Comparison of ENCODE assay signal across 8 cellular contexts in the genomic region with DNA sequence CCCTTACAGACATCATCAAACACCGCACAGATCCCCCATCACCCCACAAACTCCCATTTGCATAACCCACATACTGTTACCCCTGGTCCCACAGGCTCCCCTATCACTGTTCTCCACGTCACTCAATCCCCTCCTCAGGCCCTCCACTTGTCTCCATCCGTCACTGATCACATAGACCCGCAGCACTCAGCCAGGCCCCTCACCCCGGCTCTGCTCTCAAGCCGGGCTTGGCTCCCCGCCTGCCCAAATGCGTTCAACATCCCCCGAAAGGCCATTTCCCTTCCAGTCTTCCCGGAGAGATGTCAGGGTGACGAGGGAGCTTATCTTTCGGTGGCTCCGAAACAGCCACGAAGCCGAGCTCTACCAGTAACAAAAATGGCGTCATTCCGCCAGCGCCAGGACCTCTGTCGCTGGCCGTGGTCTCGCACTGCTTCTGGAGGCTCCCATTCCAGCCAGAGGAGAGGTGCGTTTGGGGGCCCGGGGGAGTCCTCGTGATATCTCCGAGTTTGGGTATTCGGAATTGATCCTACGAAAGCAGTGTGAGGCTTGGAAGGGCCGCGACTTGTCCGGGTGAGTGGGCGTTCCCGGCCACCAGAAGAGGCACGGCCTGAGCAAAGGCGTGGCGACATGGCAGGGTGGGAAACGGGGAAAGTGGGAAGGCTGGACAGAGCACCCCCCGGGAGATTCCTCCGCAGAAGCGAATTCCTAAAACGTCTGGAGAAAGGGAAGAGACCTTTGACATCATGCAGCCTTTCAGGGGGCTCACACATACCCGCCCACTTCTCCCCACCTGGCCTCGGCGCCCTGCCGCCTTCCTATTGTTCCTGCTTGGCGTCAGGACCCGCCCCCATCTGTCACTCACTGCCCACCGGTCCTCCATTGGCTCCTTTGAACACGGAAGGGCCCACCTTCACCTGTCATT. TPM values are rescaled to one million over a fixed set of nuclear protein-coding genes. Genes with fewer than 3 reads are reported as not detected.
DNase-seq lines count a peak whose midpoint lies in the region; ATAC-seq and TF ChIP-seq lines count a peak whose summit lies in the region.

A gene (minus strand): TSS at position 577 of the 922 bp plus-strand sequence. CDS start 4,754 bp downstream, outside the sequence.

- TF ChIP-seq POLR2A in gastroesophageal sphincter (IDR thresholded peaks at IDR 0.05), result no peak

- H3K36me3 ChIP-seq in Panc1 (ENCODE audit: control insufficient read depth, insufficient read depth, low read length), result no peaks in the 10 kb centered on the region
- no peaks in the 10 kb centered on the region for H3K36me3 ChIP-seq in gastroesophageal sphincter
- H3K36me3 ChIP-seq in neutrophil, result no peaks in the 10 kb centered on the region

- no peak for TF ChIP-seq EP300 in gastroesophageal sphincter (IDR thresholded peaks at IDR 0.05)

- ATAC-seq in GM19324 (IDR thresholded peaks at IDR 0.05; ENCODE audit: low FRiP score, unreplicated experiment) (peak; percentile 78), HG03571 (IDR thresholded peaks at IDR 0.05; ENCODE audit: unreplicated experiment) (peak; percentile 85), Panc1 (peak; percentile 97), gastroesophageal sphincter (peak; percentile 89)

- H3K4me1 Mint-ChIP-seq in activated naive CD4-positive, alpha-beta T cell treated with anti-CD3 and anti-CD28 coated beads for 36 hours (ENCODE audit: low read depth), result peaks cover 10% of the 10 kb centered on the region

- intact Hi-C loops in Panc1 (cut with micrococcal nuclease; ENCODE audit: unreplicated experiment), result no loop called here
- intact Hi-C loops in activated naive CD4-positive, alpha-beta T cell treated with anti-CD3 and anti-CD28 coated beads for 36 hours (cut with micrococcal nuclease), result no loop called here

- in situ Hi-C loops in Panc1 (cut with HindIII; ENCODE audit: low pct_unique_long_range_greater_than_20kb, low sequenced_read_pairs), result no loop called here

- peak within 1 kb of the TSS; percentile 89 for H3K27ac Mint-ChIP-seq in activated naive CD4-positive, alpha-beta T cell treated with anti-CD3 and anti-CD28 coated beads for 36 hours

- DNase-seq in AG20443 (ENCODE audit: low spot score), result peak; percentile 72
- no peak for DNase-seq in Panc1 (ENCODE audit: low read depth, low spot score)
- DNase-seq in activated naive CD4-positive, alpha-beta T cell treated with anti-CD3 and anti-CD28 coated beads for 36 hours, result peak; percentile 80
- DNase-seq in substantia nigra (lab: John Stamatoyannopoulos, UW), result peak in 47 of 49 donors; percentile 3 to 78 (median 40)

- H3K4me1 ChIP-seq in Panc1 (ENCODE audit: control insufficient read depth, insufficient read depth, low read length) (no peaks in the 10 kb centered on the region), gastroesophageal sphincter (no peaks in the 10 kb centered on the region), neutrophil (ENCODE audit: control insufficient read depth in 1 of 2, insufficient read depth in 1 of 2, low read depth in 1 of 2, low read length in 1 of 2) (peaks cover 0 to 3% of the 10 kb centered on the region in 2 experiments)

- H3K9me3 ChIP-seq in Panc1 (ENCODE audit: control insufficient read depth, insufficient read depth, low read depth, low read length) (no peaks in the 10 kb centered on the region), gastroesophageal sphincter (no peaks in the 10 kb centered on the region), neutrophil (no peaks in the 10 kb centered on the region)

- CTCF ChIA-PET in Panc1 (lab: Charles Lee), result no interaction called here
- CTCF ChIA-PET in activated naive CD4-positive, alpha-beta T cell treated with anti-CD3 and anti-CD28 coated beads for 36 hours (lab: Charles Lee), result no interaction called here

- no peaks in the 10 kb centered on the region for H3K9me3 Mint-ChIP-seq in activated naive CD4-positive, alpha-beta T cell treated with anti-CD3 and anti-CD28 coated beads for 36 hours

- H3K27ac ChIP-seq in Panc1 (ENCODE audit: low read length) (peak within 1 kb of the TSS; percentile 86), gastroesophageal sphincter (peak within 1 kb of the TSS; percentile 22 to 85 (median 82)), neutrophil (peak within 1 kb of the TSS; percentile 76), substantia nigra (ENCODE audit: low read depth, low read length, poor library complexity, severe bottlenecking) (peak within 1 kb of the TSS; percentile 60)

- 3 to 26% methylated on average over 5 to 23 of the region's 48 CpGs for WGBS in gastroesophageal sphincter (ENCODE audit: low coverage in 1 of 2), 2 donors

- no peaks in the 10 kb centered on the region for H3K27me3 Mint-ChIP-seq in activated naive CD4-positive, alpha-beta T cell treated with anti-CD3 and anti-CD28 coated beads for 36 hours (ENCODE audit: low read depth)

- peaks cover 2% of the 10 kb centered on the region for H3K36me3 Mint-ChIP-seq in activated naive CD4-positive, alpha-beta T cell treated with anti-CD3 and anti-CD28 coated beads for 36 hours (ENCODE audit: low read depth)

- TF ChIP-seq CTCF in Panc1 (IDR thresholded peaks at IDR 0.05) (no peak), gastroesophageal sphincter (IDR thresholded peaks at IDR 0.05) (no peak), neutrophil (IDR thresholded peaks at IDR 0.05) (no peak)

- POLR2A ChIA-PET in Panc1 (lab: Charles Lee), result no interaction called here

- H3K4me3 Mint-ChIP-seq in activated naive CD4-positive, alpha-beta T cell treated with anti-CD3 and anti-CD28 coated beads for 36 hours, result peak within 1 kb of the TSS; percentile 84

- peak within 1 kb of the TSS; percentile 68 to 70 for H3K4me3 ChIP-seq in Panc1 (ENCODE audit: low read depth in 2 of 2, low read length in 2 of 2)
- peak within 1 kb of the TSS; percentile 66 to 67 for H3K4me3 ChIP-seq in gastroesophageal sphincter
- H3K4me3 ChIP-seq in neutrophil (ENCODE audit: low read depth in 1 of 2, low read length in 1 of 2), result peak within 1 kb of the TSS; percentile 66 to 74

- BruUV-seq in Panc1 (replicated peaks; lab: Mats Ljungman, UMichigan), result TSS peak; percentile 92

- no peaks in the 10 kb centered on the region for H3K27me3 ChIP-seq in Panc1 (ENCODE audit: control insufficient read depth, insufficient read depth, low read length)
- H3K27me3 ChIP-seq in gastroesophageal sphincter, result no peaks in the 10 kb centered on the region
- no peaks in the 10 kb centered on the region for H3K27me3 ChIP-seq in neutrophil

RNA-seq across cellular contexts. Expression of the gene that starts here (rescaled TPM):
- total RNA-seq in Panc1 (2021; ENCODE audit: unreplicated experiment), result 3.0 TPM
- polyA plus RNA-seq in Panc1 (2012; ENCODE audit: insufficient read length), result 1.8 TPM
- total RNA-seq in activated naive CD4-positive, alpha-beta T cell treated with anti-CD3 and anti-CD28 coated beads for 36 hours, result 1 to 10 TPM; 1.3 to 1.5 TPM
- 1 to 10 TPM; 2.8 to 7.8 (median 3.8) TPM for total RNA-seq in gastroesophageal sphincter
